In the genomic region with DNA sequence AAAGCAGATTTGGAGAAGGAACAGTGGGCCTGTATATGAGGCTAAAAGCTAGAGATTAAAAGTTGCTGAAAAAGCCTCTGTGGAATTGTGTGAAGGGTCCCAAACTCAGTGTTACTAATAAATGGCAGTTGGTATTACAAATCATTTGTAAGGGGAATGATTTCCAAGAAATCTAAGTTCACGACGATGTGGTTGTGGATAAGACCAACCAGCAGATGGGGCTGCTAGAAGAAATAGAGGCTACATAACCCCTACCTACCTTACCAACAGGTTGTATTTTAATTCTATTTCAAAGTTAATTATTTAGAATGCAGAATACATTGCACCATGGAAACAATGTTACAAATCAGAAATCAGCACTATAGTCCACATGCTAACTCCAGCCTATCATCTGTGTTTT, we compare ENCODE assay signal across 14 cellular contexts.
A peak's percentile ranks its signal among the peaks of the same experiment; 100 is the strongest.
DNase-seq lines count a peak whose midpoint lies in the region; ATAC-seq and TF ChIP-seq lines count a peak whose summit lies in the region.
"Had no signal": no experiment of that assay in that cellular context is flagged by ENCODE, and none has a peak within 500 bp of the region (broad histone marks: within the 10 kb centered on the region; RNA-seq: fewer than 3 reads in every experiment).

No MANE protein-coding gene starts in this region.

- no peak overlapping the region for H3K9ac ChIP-seq in adipocyte (ENCODE audit: low read length)
- no peak overlapping the region for H3K9ac ChIP-seq in liver (ENCODE audit: low read depth in 1 of 2, low read length in 2 of 2)

- 70% methylated on average over 2 of the region's 2 CpGs for WGBS in liver

- no peak for ATAC-seq in GM21526 (IDR thresholded peaks at IDR 0.05; ENCODE audit: low FRiP score, unreplicated experiment)
- ATAC-seq: stimulated activated naive CD8-positive, alpha-beta T cell treated with anti-CD3 and anti-CD28 coated beads, Interleukin-15, amount 100 ng/mL, for 72 hours had no signal

- DNase-seq in GM06990 (ENCODE audit: extremely low read depth, insufficient read length) (no peak), adipocyte (ENCODE audit: low read depth) (peak; percentile 0)
- no peak for DNase-seq in effector memory CD4-positive, alpha-beta T cell
- DNase-seq in activated CD8-positive, alpha-beta memory T cell treated with anti-CD3 and anti-CD28 coated beads, Interleukin-2, amount 50 U/mL, for 4 hours: no peak
- DNase-seq: activated CD4-positive, alpha-beta T cell treated with anti-CD3 and anti-CD28 coated beads, Interleukin-2, amount 50 U/mL, for 1 hour; anterior cingulate cortex; mesenchymal stem cell; NCI-H1092 treated with DMSO at 0.1 percent for 48 hours; stimulated activated naive CD8-positive, alpha-beta T cell treated with anti-CD3 and anti-CD28 coated beads, Interleukin-15, amount 100 ng/mL, for 72 hours had no signal

- TF ChIP-seq CTCF in GM06990 (IDR thresholded peaks at IDR 0.05; ENCODE audit: insufficient read depth, low read length, poor library complexity, severe bottlenecking): peak; percentile 32
- TF ChIP-seq CTCF in liver (IDR thresholded peaks at IDR 0.05; ENCODE audit: low read depth, low read length, missing input control): peak; percentile 13

- TF ChIP-seq RAD21 in Ishikawa (IDR thresholded peaks at IDR 0.05; ENCODE audit: low read depth) (peak; percentile 9; the same call in 1 of the 2 replicates), liver (IDR thresholded peaks at IDR 0.05) (peak in 1 of 2 donors; percentile 6)

- no peaks in the 10 kb centered on the region for H3K9me3 ChIP-seq in adipocyte (ENCODE audit: control insufficient read depth, low read length)
- no peaks in the 10 kb centered on the region for H3K9me3 ChIP-seq in liver (ENCODE audit: control insufficient read depth in 4 of 4, low read length in 3 of 4)
- no peaks in the 10 kb centered on the region for H3K9me3 ChIP-seq in effector memory CD4-positive, alpha-beta T cell (ENCODE audit: control insufficient read depth, low read length)
- H3K9me3 ChIP-seq: neutrophil had no signal

- no peak overlapping the region for H3K27ac ChIP-seq in liver (ENCODE audit: low read depth in 1 of 2, low read length in 2 of 2)
- no peak overlapping the region for H3K27ac ChIP-seq in effector memory CD4-positive, alpha-beta T cell (ENCODE audit: insufficient read depth, low read length, poor library complexity, severe bottlenecking)
- H3K27ac ChIP-seq: neutrophil, RWPE1 had no signal

- TF ChIP-seq EP300 in Ishikawa (IDR thresholded peaks at IDR 0.05; ENCODE audit: borderline replicate concordance): no peak

- H3K4me1 ChIP-seq in adipocyte (ENCODE audit: control insufficient read depth, insufficient read depth, low read length) (no peaks in the 10 kb centered on the region), liver (ENCODE audit: control insufficient read depth in 4 of 4, insufficient read depth in 4 of 4, low read length in 3 of 4) (no peaks in the 10 kb centered on the region)
- H3K4me1 ChIP-seq in effector memory CD4-positive, alpha-beta T cell (ENCODE audit: control insufficient read depth, insufficient read depth, low read length, poor library complexity, severe bottlenecking): no peaks in the 10 kb centered on the region

- no peaks in the 10 kb centered on the region for H3K36me3 ChIP-seq in GM06990 (ENCODE audit: control insufficient read depth, insufficient read depth, low read length)
- no peaks in the 10 kb centered on the region for H3K36me3 ChIP-seq in adipocyte (ENCODE audit: control insufficient read depth, insufficient read depth, low read length, severe bottlenecking)
- H3K36me3 ChIP-seq in liver (ENCODE audit: control insufficient read depth in 4 of 4, insufficient read depth in 3 of 4, low read depth in 1 of 4, low read length in 3 of 4): no peaks in the 10 kb centered on the region
- H3K36me3 ChIP-seq in effector memory CD4-positive, alpha-beta T cell (ENCODE audit: control insufficient read depth, insufficient read depth, low read length): no peaks in the 10 kb centered on the region
- H3K36me3 ChIP-seq: neutrophil had no signal

- H3K27me3 ChIP-seq in GM06990 (replicated peaks; ENCODE audit: control insufficient read depth, insufficient read depth, low read length) (no peaks in the 10 kb centered on the region), adipocyte (replicated peaks; ENCODE audit: control insufficient read depth, insufficient read depth, low read length) (no peaks in the 10 kb centered on the region), liver (ENCODE audit: control insufficient read depth in 4 of 4, insufficient read depth in 4 of 4, low read length in 3 of 4) (peaks cover 0 to 5% (median 0%) of the 10 kb centered on the region in 4 donors)
- no peaks in the 10 kb centered on the region for H3K27me3 ChIP-seq in effector memory CD4-positive, alpha-beta T cell (replicated peaks; ENCODE audit: control insufficient read depth, insufficient read depth, low read length, poor library complexity, severe bottlenecking)
- H3K27me3 ChIP-seq: neutrophil had no signal

- no peak overlapping the region for H3K4me3 ChIP-seq in GM06990 (replicated peaks; ENCODE audit: low read depth, low read length)
- H3K4me3 ChIP-seq in adipocyte (ENCODE audit: low read length): no peak overlapping the region
- H3K4me3 ChIP-seq in liver (ENCODE audit: low read depth in 1 of 3, low read length in 3 of 3): no peak overlapping the region
- H3K4me3 ChIP-seq in effector memory CD4-positive, alpha-beta T cell (ENCODE audit: insufficient read depth, low read depth, low read length, poor library complexity, severe bottlenecking): no peak overlapping the region

TF ChIP-seq in Ishikawa, 13 proteins besides CTCF, POLR2A, EP300 and RAD21:
- no peak for TF ChIP-seq YY1 (IDR thresholded peaks at IDR 0.05; ENCODE audit: low read depth)
- TF ChIP-seq TEAD4 (IDR thresholded peaks at IDR 0.05): no peak
- TF ChIP-seq CEBPB (IDR thresholded peaks at IDR 0.05): no peak
- TF ChIP-seq MAX (IDR thresholded peaks at IDR 0.05): no peak
- no peak for TF ChIP-seq TCF12 (IDR thresholded peaks at IDR 0.05; ENCODE audit: low read depth)
- TF ChIP-seq NFIC (IDR thresholded peaks at IDR 0.05): no peak
- TF ChIP-seq, protein P1, sequence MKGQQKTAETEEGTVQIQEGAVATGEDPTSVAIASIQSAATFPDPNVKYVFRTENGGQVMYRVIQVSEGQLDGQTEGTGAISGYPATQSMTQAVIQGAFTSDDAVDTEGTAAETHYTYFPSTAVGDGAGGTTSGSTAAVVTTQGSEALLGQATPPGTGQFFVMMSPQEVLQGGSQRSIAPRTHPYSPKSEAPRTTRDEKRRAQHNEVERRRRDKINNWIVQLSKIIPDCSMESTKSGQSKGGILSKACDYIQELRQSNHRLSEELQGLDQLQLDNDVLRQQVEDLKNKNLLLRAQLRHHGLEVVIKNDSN (IDR thresholded peaks at IDR 0.05): no peak
- TF ChIP-seq EGR1 (IDR thresholded peaks at IDR 0.05): no peak

TF ChIP-seq in liver, 16 proteins besides CTCF, POLR2A, EP300 and RAD21:
- TF ChIP-seq TAF1 (conservative IDR thresholded peaks at IDR 0.05): no peak
- no peak for TF ChIP-seq JUND (IDR thresholded peaks at IDR 0.05)
- TF ChIP-seq YY1 (IDR thresholded peaks at IDR 0.05): no peak
- TF ChIP-seq MAX (IDR thresholded peaks at IDR 0.05): no peak
- TF ChIP-seq GABPA (IDR thresholded peaks at IDR 0.05 in 1 of 2, conservative IDR thresholded peaks at IDR 0.05 in 1 of 2): no peak
- TF ChIP-seq SP1 (IDR thresholded peaks at IDR 0.05): no peak
- TF ChIP-seq EGR1 (IDR thresholded peaks at IDR 0.05; ENCODE audit: low read depth in 2 of 2): no peak
